In the genomic region with DNA sequence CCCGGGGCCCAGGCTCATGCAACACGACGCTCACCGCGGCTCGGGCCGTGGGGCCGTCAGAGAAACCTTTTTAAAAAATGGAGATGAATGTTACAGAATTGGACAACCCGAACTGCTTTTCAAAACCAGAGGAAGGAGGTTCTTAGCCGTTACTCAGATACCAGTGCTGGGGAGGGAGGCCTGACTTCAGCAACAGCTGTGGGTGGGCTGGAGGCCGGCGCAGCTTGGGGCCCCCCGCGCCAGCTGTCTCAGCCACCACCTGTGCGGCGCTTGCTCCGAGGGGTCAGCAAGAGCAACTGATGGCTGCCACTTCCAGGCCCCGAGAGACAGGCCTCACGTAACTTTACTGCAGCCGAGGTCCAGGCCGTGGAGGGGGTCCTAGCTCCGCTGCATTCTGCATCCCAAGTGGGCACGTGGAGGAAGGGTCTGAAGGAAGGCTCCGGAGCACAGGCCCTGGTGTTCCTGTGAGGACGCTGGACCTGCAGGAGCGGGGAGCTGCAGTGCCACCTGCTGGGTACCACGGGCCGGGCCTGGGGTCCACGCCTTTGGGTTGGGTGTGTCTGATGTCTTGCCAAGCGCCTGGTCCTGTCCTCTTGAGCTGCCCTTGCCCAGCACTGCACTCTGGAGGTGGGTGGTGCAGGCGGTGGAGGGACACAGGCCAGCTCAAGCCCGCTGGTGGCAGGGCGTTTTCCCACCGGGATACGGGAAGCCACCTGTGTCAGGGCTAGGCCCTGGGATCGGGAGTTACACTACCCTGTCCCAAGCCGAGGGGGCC, we compare ENCODE assay signal across 1 cellular context.
TF ChIP-seq lines count a peak whose summit lies in the region.

No MANE protein-coding gene starts in this region.

TF ChIP-seq in endothelial cell of umbilical vein, 7 proteins besides CTCF, POLR2A, EP300 and RAD21 (continued from another document):
- no peak for TF ChIP-seq EZH2 (IDR thresholded peaks at IDR 0.05; ENCODE audit: borderline replicate concordance, low read depth, low read length, severe bottlenecking)
